In genomic region chr20:15918631-15919030, GRCh38 we compare ENCODE assay signal across 26 cellular contexts.
"Had no signal": no experiment of that assay in that cellular context is flagged by ENCODE, and none has a peak within 500 bp of the region (broad histone marks: within the 10 kb centered on the region; RNA-seq: fewer than 3 reads in every experiment).

No MANE protein-coding gene starts in this region.

- H3K36me3 Mint-ChIP-seq: activated naive CD8-positive, alpha-beta T cell treated with anti-CD3 and anti-CD28 coated beads for 36 hours; brain; immature natural killer cell; memory B cell had no signal

- H3K27me3 ChIP-seq: adrenal gland, ascending aorta, cardiac muscle cell, dorsolateral prefrontal cortex, gastrocnemius medialis, hepatocyte, pancreas, right atrium auricular region, tibial artery had no signal

- H3K4me2 ChIP-seq: hepatocyte had no signal

- H3K36me3 ChIP-seq: adrenal gland, ascending aorta, cardiac muscle cell, gastrocnemius medialis, pancreas, right atrium auricular region, suprapubic skin, tibial artery had no signal

- H3K27ac ChIP-seq: adrenal gland, ascending aorta, cardiac muscle cell, coronary artery, dorsolateral prefrontal cortex, gastrocnemius medialis, hepatocyte, pancreas, right atrium auricular region, suprapubic skin, tibial artery had no signal

- ATAC-seq: activated CD4-positive, CD25-positive, alpha-beta regulatory T cell treated with anti-CD3 and anti-CD28 coated beads, Interleukin-2, amount 50 U/mL, for 24 hours; gastrocnemius medialis; pancreas had no signal

- H3K4me3 ChIP-seq: adrenal gland, ascending aorta, cardiac muscle cell, coronary artery, dorsolateral prefrontal cortex, gastrocnemius medialis, hepatocyte, pancreas, right atrium auricular region, suprapubic skin, tibial artery had no signal

- H2AFZ ChIP-seq: hepatocyte had no signal

- H3K9me3 Mint-ChIP-seq: activated naive CD4-positive, alpha-beta T cell treated with anti-CD3 and anti-CD28 coated beads for 36 hours; activated naive CD8-positive, alpha-beta T cell treated with anti-CD3 and anti-CD28 coated beads for 36 hours; brain; memory B cell had no signal

- H3K27ac Mint-ChIP-seq: activated naive CD4-positive, alpha-beta T cell treated with anti-CD3 and anti-CD28 coated beads for 36 hours; activated naive CD8-positive, alpha-beta T cell treated with anti-CD3 and anti-CD28 coated beads for 36 hours; brain; immature natural killer cell; memory B cell had no signal

- H3K27me3 Mint-ChIP-seq: activated naive CD8-positive, alpha-beta T cell treated with anti-CD3 and anti-CD28 coated beads for 36 hours; brain; memory B cell had no signal

- H3K4me1 Mint-ChIP-seq: activated naive CD8-positive, alpha-beta T cell treated with anti-CD3 and anti-CD28 coated beads for 36 hours; immature natural killer cell had no signal

- FAIRE-seq: pancreas had no signal

- H3K79me2 ChIP-seq: hepatocyte had no signal

- H3K9me3 ChIP-seq: adrenal gland, ascending aorta, gastrocnemius medialis, pancreas, right atrium auricular region, suprapubic skin, tibial artery had no signal

- H3K4me3 Mint-ChIP-seq: activated naive CD4-positive, alpha-beta T cell treated with anti-CD3 and anti-CD28 coated beads for 36 hours; activated naive CD8-positive, alpha-beta T cell treated with anti-CD3 and anti-CD28 coated beads for 36 hours; brain; immature natural killer cell; memory B cell had no signal

- DNase-seq: activated CD4-positive, alpha-beta T cell treated with anti-CD3 and anti-CD28 coated beads for 48 hours; activated CD4-positive, alpha-beta T cell treated with anti-CD3 and anti-CD28 coated beads, Interleukin-2, amount 50 U/mL, for 48 hours; activated CD8-positive, alpha-beta memory T cell treated with anti-CD3 and anti-CD28 coated beads for 24 hours; activated effector memory CD4-positive, alpha-beta T cell treated with Interleukin-2 at 50 U/mL for 16 hours; activated naive CD4-positive, alpha-beta T cell treated with anti-CD3 and anti-CD28 coated beads for 36 hours; activated naive CD8-positive, alpha-beta T cell treated with anti-CD3 and anti-CD28 coated beads for 36 hours; adrenal gland; cerebellar nuclear complex; dorsolateral prefrontal cortex; effector memory CD4-positive, alpha-beta T cell; gastrocnemius medialis; immature natural killer cell; pancreas; stimulated activated CD4-positive, alpha-beta T cell treated with anti-CD3 and anti-CD28 coated beads, Interleukin-15, amount 100 ng/mL, for 24 hours; stimulated activated CD4-positive, alpha-beta T cell treated with anti-CD3 and anti-CD28 coated beads, Interleukin-2, amount 100 ng/mL, for 24 hours; stimulated activated naive CD4-positive, alpha-beta T cell; tibial artery had no signal

- H3K4me1 ChIP-seq: adrenal gland, gastrocnemius medialis, pancreas, right atrium auricular region, suprapubic skin had no signal
